Comparison of ENCODE assay signal across 7 cellular contexts in the genomic region with DNA sequence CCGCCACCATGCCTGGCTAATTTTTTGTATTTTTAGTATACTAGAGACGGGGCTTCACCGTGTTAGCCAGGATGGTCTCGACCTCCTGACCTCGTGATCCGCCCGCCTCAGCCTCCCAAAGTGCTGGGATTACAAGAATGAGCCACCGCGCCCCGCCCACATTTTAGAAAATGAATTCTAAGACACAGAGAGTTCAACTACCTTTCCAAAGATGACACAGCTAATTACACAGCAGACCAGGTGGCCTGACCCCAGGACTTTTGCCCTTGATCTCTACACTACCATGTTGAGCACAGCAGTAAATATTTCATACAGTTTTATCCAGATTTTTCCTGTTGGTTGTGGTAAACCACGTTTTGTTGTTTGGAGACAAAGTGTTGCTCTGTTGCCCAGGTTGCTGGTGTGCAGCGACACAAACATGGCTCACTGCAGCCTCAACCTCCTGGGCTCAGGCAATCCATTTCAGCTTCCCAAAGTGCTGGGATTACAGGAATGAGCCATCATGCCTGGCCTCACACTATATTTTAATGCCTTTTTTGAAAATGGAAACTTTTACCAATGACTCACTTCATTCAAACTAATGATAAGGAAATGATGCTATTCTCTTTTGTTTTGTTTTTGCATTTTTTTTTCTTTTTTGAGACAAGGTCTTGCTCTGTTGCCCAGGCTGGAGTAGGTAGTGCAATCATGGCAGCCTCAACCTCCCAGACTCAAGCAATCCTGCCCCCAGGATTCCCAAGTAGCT. TPM values are rescaled to one million over a fixed set of nuclear protein-coding genes. Genes with fewer than 3 reads are reported as not detected.
DNase-seq lines count a peak whose midpoint lies in the region; ATAC-seq, FAIRE-seq and TF ChIP-seq lines count a peak whose summit lies in the region.
"Not testable (repeated sequence)": the region's sequence is repeated elsewhere in the genome, so short reads cannot be mapped to it uniquely, and the experiment has no call there.

No MANE protein-coding gene starts in this region.

- not testable (repeated sequence) for H3F3A ChIP-seq in PC-3 (ENCODE audit: low read length, unreplicated experiment)

- peak; percentile 64 for FAIRE-seq in endothelial cell of umbilical vein (lab: Jason Lieb, UNC)

- POLR2A ChIA-PET in PC-3 (lab: Charles Lee; ENCODE audit: unreplicated experiment); activated CD4-positive, alpha-beta T cell treated with anti-CD3 and anti-CD28 coated beads for 36 hours (lab: Charles Lee); endothelial cell of umbilical vein (lab: Charles Lee): not testable (repeated sequence)

- not testable (repeated sequence) for H3K9me3 Mint-ChIP-seq in activated CD4-positive, alpha-beta T cell treated with anti-CD3 and anti-CD28 coated beads for 36 hours (ENCODE audit: low read depth)

- CTCF ChIA-PET in PC-3 (lab: Charles Lee); activated CD4-positive, alpha-beta T cell treated with anti-CD3 and anti-CD28 coated beads for 36 hours (lab: Charles Lee): not testable (repeated sequence)
- CTCF ChIA-PET in endothelial cell of umbilical vein (lab: Charles Lee): interaction anchor here (1.0 kb wide), 2 partner anchors 14 to 17 kb away, joined by 3 read pairs; no protein-coding TSS in a partner anchor

- peaks cover 65% of the 10 kb centered on the region for H3K36me3 ChIP-seq in BLaER1
- not testable (repeated sequence) for H3K36me3 ChIP-seq in PC-3 (ENCODE audit: low read depth, low read length); endothelial cell of umbilical vein (ENCODE audit: control insufficient read depth in 2 of 2, extremely low read depth in 1 of 2, insufficient read depth in 2 of 2, low read length in 2 of 2)

- H3K4me1 Mint-ChIP-seq in activated CD4-positive, alpha-beta T cell treated with anti-CD3 and anti-CD28 coated beads for 36 hours: not testable (repeated sequence)

- DNase-seq in HCEC 1CT: peak; percentile 23
- DNase-seq in PC-3; activated CD4-positive, alpha-beta T cell treated with anti-CD3 and anti-CD28 coated beads for 36 hours; left lobe of liver (ENCODE audit: low spot score): not testable (repeated sequence)
- peak; percentile 11 for DNase-seq in astrocyte of the cerebellum (ENCODE audit: low read depth)
- peak; percentile 71 for DNase-seq in endothelial cell of umbilical vein (ENCODE audit: low read depth, low spot score)

- peak overlapping the region; percentile 31 for H3K27ac Mint-ChIP-seq in activated CD4-positive, alpha-beta T cell treated with anti-CD3 and anti-CD28 coated beads for 36 hours

- not testable (repeated sequence) for ATAC-seq in PC-3
- ATAC-seq in activated CD4-positive, alpha-beta T cell treated with anti-CD3 and anti-CD28 coated beads for 36 hours: peak; percentile 31
- ATAC-seq in left lobe of liver: peak; percentile 41

- H3K4me2 ChIP-seq in BLaER1: peak overlapping the region; percentile 15
- H3K4me2 ChIP-seq in PC-3 (ENCODE audit: low read length): peak overlapping the region; percentile 3; the same call in 1 of the 2 replicates
- peak overlapping the region; percentile 23 for H3K4me2 ChIP-seq in endothelial cell of umbilical vein (ENCODE audit: insufficient read depth, low read length)

- intact Hi-C loops in PC-3 (cut with micrococcal nuclease); activated CD4-positive, alpha-beta T cell treated with anti-CD3 and anti-CD28 coated beads for 36 hours (cut with DNase I, micrococcal nuclease); endothelial cell of umbilical vein (cut with micrococcal nuclease): not testable (repeated sequence)

- H3K27me3 Mint-ChIP-seq in activated CD4-positive, alpha-beta T cell treated with anti-CD3 and anti-CD28 coated beads for 36 hours: not testable (repeated sequence)

- dilution Hi-C loops in endothelial cell of umbilical vein (cut with MboI; ENCODE audit: extremely low pct_ligation_motif_present, low sequenced_read_pairs): not testable (repeated sequence)

- not testable (repeated sequence) for H3K9ac ChIP-seq in BLaER1; PC-3 (ENCODE audit: low read length); endothelial cell of umbilical vein (replicated peaks; ENCODE audit: extremely low read depth, insufficient read depth, low read length)

- not testable (repeated sequence) for H3K4me3 Mint-ChIP-seq in activated CD4-positive, alpha-beta T cell treated with anti-CD3 and anti-CD28 coated beads for 36 hours

- TF ChIP-seq CTCF in PC-3 (conservative IDR thresholded peaks at IDR 0.05; ENCODE audit: low read depth, low read length); astrocyte of the cerebellum (IDR thresholded peaks at IDR 0.05; ENCODE audit: low read depth, low read length, missing control alignments); endothelial cell of umbilical vein (IDR thresholded peaks at IDR 0.05; ENCODE audit: extremely low read depth in 1 of 2, insufficient read depth in 1 of 2, low read depth in 1 of 2, low read length in 2 of 2): not testable (repeated sequence)

- H3K36me3 Mint-ChIP-seq in activated CD4-positive, alpha-beta T cell treated with anti-CD3 and anti-CD28 coated beads for 36 hours (ENCODE audit: low read depth): not testable (repeated sequence)

- BruUV-seq in PC-3 (replicated peaks; lab: Mats Ljungman, UMichigan); endothelial cell of umbilical vein (replicated peaks; lab: Mats Ljungman, UMichigan): not testable (repeated sequence)

- not testable (repeated sequence) for H3K9me2 ChIP-seq in PC-3 (replicated peaks; ENCODE audit: low read length)

- H3K27me3 ChIP-seq in BLaER1; PC-3 (ENCODE audit: low read length); endothelial cell of umbilical vein (ENCODE audit: control insufficient read depth in 2 of 2, insufficient read depth in 2 of 2, low read length in 2 of 2): not testable (repeated sequence)

- not testable (repeated sequence) for H4K20me1 ChIP-seq in BLaER1; PC-3 (ENCODE audit: low read length); endothelial cell of umbilical vein (replicated peaks; ENCODE audit: control insufficient read depth, extremely low read depth, insufficient read depth, low read length)

- H3K79me2 ChIP-seq in PC-3 (ENCODE audit: low read length); endothelial cell of umbilical vein (ENCODE audit: control insufficient read depth, insufficient read depth, low read length): not testable (repeated sequence)

- not testable (repeated sequence) for H3K27ac ChIP-seq in BLaER1
- H3K27ac ChIP-seq in PC-3 (ENCODE audit: low read length): 0 out of 2 replicates have a peak overlapping the region, but pooled peaks have one; percentile 9
- H3K27ac ChIP-seq in endothelial cell of umbilical vein (ENCODE audit: insufficient read depth, low read depth, low read length): peak overlapping the region; percentile 68

- not testable (repeated sequence) for H3K9me1 ChIP-seq in endothelial cell of umbilical vein (replicated peaks; ENCODE audit: control insufficient read depth, extremely low read depth, insufficient read depth, low read length)

- not testable (repeated sequence) for H2AFZ ChIP-seq in PC-3 (ENCODE audit: low read length)
- H2AFZ ChIP-seq in endothelial cell of umbilical vein (ENCODE audit: low read depth, low read length): peak overlapping the region; percentile 65

- not testable (repeated sequence) for H3K4me3 ChIP-seq in BLaER1; PC-3 (ENCODE audit: low read length); astrocyte of the cerebellum (ENCODE audit: low read depth, low read length); endothelial cell of umbilical vein (replicated peaks in 1 of 3; ENCODE audit: insufficient read depth in 1 of 3, low read depth in 1 of 3, low read length in 3 of 3)

- TF ChIP-seq POLR2A in endothelial cell of umbilical vein (IDR thresholded peaks at IDR 0.05; ENCODE audit: low read depth, low read length): not testable (repeated sequence)

- in situ Hi-C loops in astrocyte of the cerebellum (cut with HindIII; ENCODE audit: low sequenced_read_pairs): not testable (repeated sequence)

- H3K9me3 ChIP-seq in BLaER1; PC-3 (ENCODE audit: low read length); endothelial cell of umbilical vein (replicated peaks; ENCODE audit: control insufficient read depth, insufficient read depth, low read length): not testable (repeated sequence)

- H3K4me1 ChIP-seq in BLaER1 (peaks cover 51% of the 10 kb centered on the region), PC-3 (ENCODE audit: insufficient read depth, low read length) (peaks cover 22% of the 10 kb centered on the region)
- H3K4me1 ChIP-seq in endothelial cell of umbilical vein (ENCODE audit: control insufficient read depth, extremely low read depth, insufficient read depth, low read length): not testable (repeated sequence)

RNA-seq across cellular contexts. Expression of gene MDH2, which starts 54.0 kb away (rescaled TPM):
- 163 and 174 TPM in 2 replicates for total RNA-seq in PC-3 (2014; rRNA removed)
- 100 to 1,000 TPM; 257 to 328 TPM for total RNA-seq in activated CD4-positive, alpha-beta T cell treated with anti-CD3 and anti-CD28 coated beads for 36 hours
- total RNA-seq in endothelial cell of umbilical vein: 168 and 175 TPM in 2 replicates
- polyA plus RNA-seq in endothelial cell of umbilical vein: 121 and 123 TPM in 2 replicates
- polyA plus RNA-seq in endothelial cell of umbilical vein (2011; cell fraction: cytosol; rRNA removed): 122 and 123 TPM in 2 replicates
- polyA plus RNA-seq in endothelial cell of umbilical vein (2011; cell fraction: nucleus; rRNA removed): 61.8 and 68.0 TPM in 2 replicates
- polyA plus RNA-seq in endothelial cell of umbilical vein (2012): 168 and 172 TPM in 2 replicates
- polyA minus RNA-seq in endothelial cell of umbilical vein: 81.2 and 115 TPM in 2 replicates
- 111 TPM for polyA minus RNA-seq in endothelial cell of umbilical vein (2011; cell fraction: cytosol; rRNA and poly(A)+ RNA removed)
- 33.5 and 36.1 TPM in 2 replicates for polyA minus RNA-seq in endothelial cell of umbilical vein (2011; cell fraction: nucleus; rRNA and poly(A)+ RNA removed)
- 184 TPM for total RNA-seq in left lobe of liver

RNA-seq across cellular contexts. Expression of gene STYXL1, which starts 54.1 kb away (rescaled TPM):
- total RNA-seq in PC-3 (2014; rRNA removed): 57.4 and 61.3 TPM in 2 replicates
- total RNA-seq in activated CD4-positive, alpha-beta T cell treated with anti-CD3 and anti-CD28 coated beads for 36 hours: 10 to 100 TPM; 47.5 to 50.5 TPM
- total RNA-seq in endothelial cell of umbilical vein: 23.0 and 24.3 TPM in 2 replicates
- 67.6 and 70.9 TPM in 2 replicates for polyA plus RNA-seq in endothelial cell of umbilical vein
- 64.2 and 86.9 TPM in 2 replicates for polyA plus RNA-seq in endothelial cell of umbilical vein (2011; cell fraction: cytosol; rRNA removed)
- 60.7 TPM in 2 replicates for polyA plus RNA-seq in endothelial cell of umbilical vein (2011; cell fraction: nucleus; rRNA removed)
- polyA plus RNA-seq in endothelial cell of umbilical vein (2012): 28.4 and 29.8 TPM in 2 replicates
- polyA minus RNA-seq in endothelial cell of umbilical vein: 21.3 and 36.9 TPM in 2 replicates
- polyA minus RNA-seq in endothelial cell of umbilical vein (2011; cell fraction: cytosol; rRNA and poly(A)+ RNA removed): 12.3 TPM
- 14.1 and 17.1 TPM in 2 replicates for polyA minus RNA-seq in endothelial cell of umbilical vein (2011; cell fraction: nucleus; rRNA and poly(A)+ RNA removed)
- total RNA-seq in left lobe of liver: 17.6 TPM
